In genomic region chr1:154441241-154441888, GRCh38 we compare ENCODE assay signal across 15 cellular contexts. TPM values are rescaled to one million over a fixed set of nuclear protein-coding genes. Genes with fewer than 3 reads are reported as not detected.
DNase-seq lines count a peak whose midpoint lies in the region; ATAC-seq, FAIRE-seq and TF ChIP-seq lines count a peak whose summit lies in the region.
"Had no signal": no experiment of that assay in that cellular context is flagged by ENCODE, and none has a peak within 500 bp of the region (broad histone marks: within the 10 kb centered on the region; RNA-seq: fewer than 3 reads in every experiment).

No MANE protein-coding gene starts in this region.

- WGBS in H1 (ENCODE audit: extremely low coverage in 1 of 2, insufficient coverage in 1 of 2, insufficient read length in 1 of 2, insufficient replicate concordance in 2 of 2, low coverage in 1 of 2, low lambda C conversion rate in 2 of 2, missing lambda C conversion rate in 1 of 2), 2 experiments: 78% methylated on average over 8 of the region's 8 CpGs; no CpG with 5 or more reads in 1 of the 2 experiments
- WGBS in HepG2 (ENCODE audit: low lambda C conversion rate): 92% methylated on average over 8 of the region's 8 CpGs

- no TSS peak for BruUV-seq in HepG2 (replicated peaks; lab: Mats Ljungman, UMichigan)

- no peak overlapping the region for H3K56ac ChIP-seq in H1 (replicated peaks; ENCODE audit: insufficient read length, low read depth, low read length)

- no peaks in the 10 kb centered on the region for H3K36me3 ChIP-seq in HUES48 (ENCODE audit: control insufficient read depth, insufficient read depth, low read length)
- no peaks in the 10 kb centered on the region for H3K36me3 ChIP-seq in H1 (ENCODE audit: control insufficient read depth in 2 of 4, insufficient read depth in 4 of 4, low read length in 3 of 4)
- peaks cover 0 to 76% of the 10 kb centered on the region in 2 donors for H3K36me3 ChIP-seq in gastrocnemius medialis
- no peaks in the 10 kb centered on the region; a peak in 1 of 5 replicates for H3K36me3 ChIP-seq in HepG2 (replicated peaks in 1 of 2; ENCODE audit: control insufficient read depth in 1 of 2, insufficient read depth in 2 of 2, low read length in 2 of 2)

- DNase-seq in activated T-cell treated with anti-CD3 and anti-CD28 coated beads, Interleukin-2, amount 50 U/mL, for 24 hours: no peak
- no peak for DNase-seq in activated T-cell treated with anti-CD3 and anti-CD28 coated beads, Interleukin-2, amount 50 U/mL, for 1 hour
- DNase-seq in H1 (ENCODE audit: low read depth in 1 of 2, low spot score in 2 of 2) (no peak), gastrocnemius medialis (no peak), T-helper 1 cell (no peak), HepG2 (ENCODE audit: low spot score) (no peak), iPS-NIHi7 (ENCODE audit: extremely low spot score) (no peak)
- DNase-seq: DMS 273 treated with DMSO at 0.1 percent for 48 hours; NCI-H2081 treated with DMSO at 0.1 percent for 48 hours; NCI-H82; psoas muscle; stimulated activated CD4-positive, alpha-beta T cell treated with anti-CD3 and anti-CD28 coated beads, Interleukin-15, amount 100 ng/mL, for 24 hours had no signal

- H3K27ac Mint-ChIP-seq in activated T-cell treated with anti-CD3 and anti-CD28 coated beads, Interleukin-2, amount 50 U/mL, for 24 hours: peak overlapping the region; percentile 98

- H4K8ac ChIP-seq in H1 (ENCODE audit: extremely low read depth, insufficient read depth, low read length): no peak overlapping the region

- CTCF ChIA-PET in H1 (lab: Charles Lee; ENCODE audit: partially characterized antibody) (interaction anchor here (0.7 to 3.2 kb wide), 15 partner anchors 8 to 150 kb away, joined by 3 to 27 read pairs (median 5); no protein-coding TSS in a partner anchor), HepG2 (lab: Yijun Ruan, JAX; ENCODE audit: low intra/inter-chr PET ratio, low total read pairs) (interaction anchor here (1.6 kb wide), 1 partner anchor 115 kb away, joined by 4 read pairs; no protein-coding TSS in a partner anchor)

- H4K20me1 ChIP-seq in H1 (replicated peaks in 1 of 2; ENCODE audit: control insufficient read depth in 1 of 2, insufficient read depth in 2 of 2, low read length in 2 of 2): no peaks in the 10 kb centered on the region
- H4K20me1 ChIP-seq in HepG2 (ENCODE audit: insufficient read depth, low read length): no peaks in the 10 kb centered on the region

- no peak for TF ChIP-seq EP300 in H1 (IDR thresholded peaks at IDR 0.05; ENCODE audit: borderline replicate concordance in 1 of 2, low read depth in 2 of 2, low read length in 2 of 2)
- TF ChIP-seq EP300 in HepG2 (IDR thresholded peaks at IDR 0.05; ENCODE audit: low read depth in 2 of 2, low read length in 2 of 2): no peak
- no peak for TF ChIP-seq EP300 in HepG2 (CRISPR knock-in tag; IDR thresholded peaks at IDR 0.05; ENCODE audit: borderline replicate concordance)

- H3K9ac ChIP-seq in HUES48 (ENCODE audit: low read depth, low read length) (no peak overlapping the region), H1 (replicated peaks in 1 of 4; ENCODE audit: extremely low read depth in 1 of 4, low read depth in 3 of 4, low read length in 3 of 4) (no peak overlapping the region), HepG2 (ENCODE audit: insufficient read depth, low read depth, low read length) (no peak overlapping the region)

- no peak overlapping the region for H4K5ac ChIP-seq in H1 (ENCODE audit: insufficient read length, low read depth, low read length)

- H2BK120ac ChIP-seq in H1 (replicated peaks; ENCODE audit: low read depth, low read length): no peak overlapping the region

- ATAC-seq in gastrocnemius medialis (no peak), HepG2 (no peak)
- ATAC-seq: psoas muscle had no signal

- no peak overlapping the region for H2AK5ac ChIP-seq in H1 (ENCODE audit: low read depth, low read length)

- FAIRE-seq in H1 (lab: Jason Lieb, UNC) (no peak), HepG2 (lab: Jason Lieb, UNC) (no peak)
- FAIRE-seq: keratinocyte had no signal

- in situ Hi-C loops in gastrocnemius medialis (cut with MboI; ENCODE audit: low sequenced_read_pairs in 4 of 4) (no loop called here), HepG2 (cut with HindIII; ENCODE audit: extremely low pct_ligation_motif_present, low pct_unique_long_range_greater_than_20kb) (no loop called here)

- POLR2A ChIA-PET in H1 (lab: Charles Lee; ENCODE audit: partially characterized antibody) (interaction anchor here (1.1 kb wide), 1 partner anchor 91 kb away, joined by 3 read pairs; no protein-coding TSS in a partner anchor), HepG2 (lab: Yijun Ruan, JAX) (no interaction called here)

- H3K27me3 ChIP-seq in HUES48 (ENCODE audit: control insufficient read depth, insufficient read depth, low read length): no peaks in the 10 kb centered on the region
- no peaks in the 10 kb centered on the region; a peak in 1 of 7 replicates for H3K27me3 ChIP-seq in H1 (replicated peaks in 1 of 4; ENCODE audit: control insufficient read depth in 3 of 4, extremely low read depth in 1 of 4, insufficient read depth in 3 of 4, low read length in 3 of 4)
- no peaks in the 10 kb centered on the region for H3K27me3 ChIP-seq in gastrocnemius medialis
- H3K27me3 ChIP-seq in HepG2 (ENCODE audit: control insufficient read depth in 1 of 2, insufficient read depth in 2 of 2, low read length in 2 of 2): no peaks in the 10 kb centered on the region

- no peak overlapping the region for H2AFZ ChIP-seq in H1 (ENCODE audit: low read length)
- no peak overlapping the region for H2AFZ ChIP-seq in HepG2 (ENCODE audit: low read length)

- H3K79me2 ChIP-seq in H1 (ENCODE audit: control insufficient read depth in 1 of 2, insufficient read depth in 2 of 2, low read length in 2 of 2): no peaks in the 10 kb centered on the region
- H3K79me2 ChIP-seq in HepG2 (ENCODE audit: insufficient read depth, low read length): no peaks in the 10 kb centered on the region

- no peak for TF ChIP-seq CTCF in H1 (IDR thresholded peaks at IDR 0.05; ENCODE audit: control extremely low read depth in 1 of 3, insufficient read depth in 1 of 3, low read depth in 1 of 3, low read length in 3 of 3)
- no peak for TF ChIP-seq CTCF in gastrocnemius medialis (IDR thresholded peaks at IDR 0.05 in 4 of 5, conservative IDR thresholded peaks at IDR 0.05 in 1 of 5)
- TF ChIP-seq CTCF in HepG2 (CRISPR knock-in tag; IDR thresholded peaks at IDR 0.05): no peak

- intact Hi-C loops in gastrocnemius medialis (cut with DNase I; ENCODE audit: low total_unique reads) (loop anchor here (5.0 kb wide), 2 partner anchors 94 to 114 kb away; partner anchors contain the start of gene ATP8B2), HepG2 (cut with micrococcal nuclease; ENCODE audit: unreplicated experiment) (loop anchor here (10.0 kb wide), 1 partner anchor 87 kb away; no protein-coding TSS in a partner anchor)

- H3K36me3 Mint-ChIP-seq in activated T-cell treated with anti-CD3 and anti-CD28 coated beads, Interleukin-2, amount 50 U/mL, for 24 hours (ENCODE audit: low read depth): peaks cover 45% of the 10 kb centered on the region

- H3K27ac ChIP-seq in HUES48 (ENCODE audit: low read depth, low read length): peak overlapping the region; percentile 64
- H3K27ac ChIP-seq in H1 (ENCODE audit: low read depth, low read length): no peak overlapping the region
- H3K27ac ChIP-seq in gastrocnemius medialis: peak overlapping the region in 3 of 4 donors; percentile 57 to 76 (median 76)
- no peak overlapping the region for H3K27ac ChIP-seq in HepG2 (ENCODE audit: extremely low read length, insufficient read depth, low read length)
- H3K27ac ChIP-seq: coronary artery, psoas muscle had no signal

- H2BK15ac ChIP-seq in H1 (ENCODE audit: low read length): no peak overlapping the region

- no peak overlapping the region for H3K4me3 Mint-ChIP-seq in activated T-cell treated with anti-CD3 and anti-CD28 coated beads, Interleukin-2, amount 50 U/mL, for 24 hours

- H3K27me3 Mint-ChIP-seq in activated T-cell treated with anti-CD3 and anti-CD28 coated beads, Interleukin-2, amount 50 U/mL, for 24 hours: no peaks in the 10 kb centered on the region

- H4K91ac ChIP-seq in H1 (replicated peaks; ENCODE audit: insufficient read length, low read length): no peak overlapping the region

- H3K4me3 ChIP-seq in HUES48 (ENCODE audit: low read depth, low read length): no peak overlapping the region
- H3K4me3 ChIP-seq in H1 (ENCODE audit: extremely low read depth in 1 of 4, insufficient read depth in 2 of 4, low read depth in 3 of 4, low read length in 4 of 4): no peak overlapping the region
- no peak overlapping the region for H3K4me3 ChIP-seq in gastrocnemius medialis
- no peak overlapping the region for H3K4me3 ChIP-seq in HepG2 (replicated peaks in 1 of 3; ENCODE audit: insufficient read depth in 1 of 3, low read depth in 2 of 3, low read length in 3 of 3)
- H3K4me3 ChIP-seq: coronary artery, psoas muscle had no signal

- H3K4me1 ChIP-seq in HUES48 (ENCODE audit: control insufficient read depth, insufficient read depth, low read length) (no peaks in the 10 kb centered on the region), H1 (replicated peaks in 1 of 4; ENCODE audit: control insufficient read depth in 3 of 4, insufficient read depth in 4 of 4, low read length in 3 of 4) (peaks cover 0 to 4% (median 0%) of the 10 kb centered on the region in 4 experiments; a peak in 2 of 7 replicates), gastrocnemius medialis (peaks cover 10% of the 10 kb centered on the region in 2 donors), HepG2 (ENCODE audit: insufficient read depth, low read length) (peaks cover 19% of the 10 kb centered on the region)

- H3K18ac ChIP-seq in H1 (ENCODE audit: extremely low read depth, low read length): no peak overlapping the region

- H3K4me2 ChIP-seq in H1 (ENCODE audit: insufficient read depth in 1 of 2, low read depth in 2 of 2, low read length in 2 of 2): no peak overlapping the region
- no peak overlapping the region for H3K4me2 ChIP-seq in HepG2 (ENCODE audit: low read depth, low read length)

- H3K23ac ChIP-seq in H1 (ENCODE audit: insufficient read length): no peak overlapping the region

- no peak for TF ChIP-seq RAD21 in H1 (IDR thresholded peaks at IDR 0.05 in 1 of 2, conservative IDR thresholded peaks at IDR 0.05 in 1 of 2; ENCODE audit: low read depth in 2 of 2, low read length in 2 of 2)
- TF ChIP-seq RAD21 in HepG2 (CRISPR knock-in tag; IDR thresholded peaks at IDR 0.05): no peak

- H3K4me1 Mint-ChIP-seq in activated T-cell treated with anti-CD3 and anti-CD28 coated beads, Interleukin-2, amount 50 U/mL, for 24 hours (ENCODE audit: low read depth): peaks cover 76% of the 10 kb centered on the region

- H3K79me1 ChIP-seq in H1 (ENCODE audit: low read depth, low read length): no peaks in the 10 kb centered on the region

- H3K9me3 Mint-ChIP-seq in activated T-cell treated with anti-CD3 and anti-CD28 coated beads, Interleukin-2, amount 50 U/mL, for 24 hours: no peaks in the 10 kb centered on the region

- H3K14ac ChIP-seq in H1 (ENCODE audit: insufficient read length): no peak overlapping the region

- peaks cover 4% of the 10 kb centered on the region; the same call in 1 of the 2 replicates for H3K23me2 ChIP-seq in H1 (ENCODE audit: low read depth, low read length)

- no peaks in the 10 kb centered on the region for H3K9me3 ChIP-seq in HUES48 (ENCODE audit: control insufficient read depth, insufficient read depth, low read length)
- H3K9me3 ChIP-seq in H1 (ENCODE audit: insufficient read depth in 2 of 2, low read depth in 1 of 2, low read length in 1 of 2): no peaks in the 10 kb centered on the region
- H3K9me3 ChIP-seq in gastrocnemius medialis: no peaks in the 10 kb centered on the region
- no peaks in the 10 kb centered on the region for H3K9me3 ChIP-seq in HepG2 (ENCODE audit: low read length)
- H3K9me3 ChIP-seq: psoas muscle had no signal

- TF ChIP-seq POLR2A in H1 (IDR thresholded peaks at IDR 0.05; ENCODE audit: control extremely low read depth in 1 of 2, low read depth in 2 of 2, low read length in 2 of 2): no peak
- no peak for TF ChIP-seq POLR2A in gastrocnemius medialis (IDR thresholded peaks at IDR 0.05)
- TF ChIP-seq POLR2A in HepG2 (IDR thresholded peaks at IDR 0.05; ENCODE audit: insufficient read depth in 1 of 2, low read depth in 2 of 2, low read length in 2 of 2): no peak

- no peak overlapping the region for H3K4ac ChIP-seq in H1 (replicated peaks; ENCODE audit: insufficient read length, low read depth, low read length)

- no peak overlapping the region for H2BK20ac ChIP-seq in H1 (ENCODE audit: low read length)

- 0 out of 2 replicates have a peak overlapping the region, but pooled peaks have one; percentile 60 for H2BK5ac ChIP-seq in H1 (ENCODE audit: low read depth, low read length)

- H2BK12ac ChIP-seq in H1 (ENCODE audit: low read depth, low read length): peak overlapping the region; percentile 75; the same call in 1 of the 2 replicates

RNA-seq across cellular contexts. Expression of gene IL6R, which starts 36.2 kb away (rescaled TPM):
- total RNA-seq in H1 (2021; fragmentation: NEBNext Ultra II Directional; extraction: Animal tissue kit (Norgen Biotek cat#: 25700)): 2.6 and 3.0 TPM in 2 replicates
- polyA plus RNA-seq in H1 (2011; rRNA removed) (2.3 and 3.3 TPM in 2 replicates), HepG2 (2011; rRNA removed) (24.5 and 30.5 TPM in 2 replicates)
- 2.9 TPM for polyA plus RNA-seq in H1 (2011; cell fraction: cytosol; rRNA removed)
- polyA plus RNA-seq in H1 (2011; cell fraction: nucleus; rRNA removed): 4.2 TPM
- polyA plus RNA-seq in H1 (2012, experiment 1 of 2): 0.92 to 2.0 TPM (median 1.8 TPM) in 4 replicates
- 0.37 TPM for polyA plus RNA-seq in H1 (2012, experiment 2 of 2)
- 4.6 TPM for polyA plus RNA-seq in H1 (2013, experiment 1 of 2)
- 5.9 TPM for polyA plus RNA-seq in H1 (2013, experiment 2 of 2)
- 3.5 and 3.8 TPM in 2 replicates for polyA minus RNA-seq in H1 (2011; rRNA and poly(A)+ RNA removed)
- 1.3 TPM for polyA minus RNA-seq in H1 (2011; cell fraction: cytosol; rRNA and poly(A)+ RNA removed)
- 4.1 TPM for polyA minus RNA-seq in H1 (2011; cell fraction: nucleus; rRNA and poly(A)+ RNA removed)
- total RNA-seq in gastrocnemius medialis (100 to 1,000 TPM; 271 to 435 (median 367) TPM), HepG2 (2016; rRNA removed; fragmentation: Illumina TruSeq; extraction: Trizol) (3.5 and 5.0 TPM in 2 replicates)
- 0.71 and 0.91 TPM in 2 replicates for total RNA-seq in HepG2 (2016; cell fraction: cytosol; rRNA removed; fragmentation: Illumina TruSeq; extraction: Trizol; ENCODE audit: low read depth)
- 1.9 and 4.6 TPM in 2 replicates for total RNA-seq in HepG2 (2016; cell fraction: insoluble cytoplasmic fraction; rRNA removed; fragmentation: Illumina TruSeq; extraction: Trizol)
- 1.2 and 1.3 TPM in 2 replicates for total RNA-seq in HepG2 (2016; cell fraction: membrane; rRNA removed; fragmentation: Illumina TruSeq; extraction: Trizol)
- 3.7 and 4.0 TPM in 2 replicates for total RNA-seq in HepG2 (2016; cell fraction: nucleus; rRNA removed; fragmentation: Illumina TruSeq; extraction: Trizol)
- polyA plus RNA-seq in HepG2 (2011; cell fraction: cytosol; rRNA removed): 15.2 and 20.2 TPM in 2 replicates
- 15.9 and 16.7 TPM in 2 replicates for polyA plus RNA-seq in HepG2 (2011; cell fraction: nucleus; rRNA removed)
- 13.7 and 18.5 TPM in 2 replicates for polyA plus RNA-seq in HepG2 (2012)
- 0.28 and 0.32 TPM in 2 replicates for polyA plus RNA-seq in HepG2 (2016; cell fraction: cytosol; fragmentation: Illumina TruSeq; extraction: Trizol; ENCODE audit: low read depth)
- polyA plus RNA-seq in HepG2 (2016; cell fraction: insoluble cytoplasmic fraction; fragmentation: Illumina TruSeq; extraction: Trizol; ENCODE audit: low read depth): 1.4 and 2.1 TPM in 2 replicates
- 0.60 and 0.65 TPM in 2 replicates for polyA plus RNA-seq in HepG2 (2016; cell fraction: membrane; fragmentation: Illumina TruSeq; extraction: Trizol; ENCODE audit: low read depth)
- polyA plus RNA-seq in HepG2 (2016; cell fraction: nucleus; fragmentation: Illumina TruSeq; extraction: Trizol; ENCODE audit: insufficient read depth, low read depth): 4.0 and 4.9 TPM in 2 replicates
- polyA minus RNA-seq in HepG2 (2011; rRNA and poly(A)+ RNA removed; ENCODE audit: low replicate concordance): 13.3 and 63.4 TPM in 2 replicates
- polyA minus RNA-seq in HepG2 (2011; cell fraction: cytosol; rRNA and poly(A)+ RNA removed): 10.3 and 13.7 TPM in 2 replicates
- polyA minus RNA-seq in HepG2 (2011; cell fraction: nucleus; rRNA and poly(A)+ RNA removed): 13.4 and 13.8 TPM in 2 replicates

Comparison
In these comparisons a context has a peak if more than half of its experiments do, and no peak if none do; other contexts are left out.
1. H3K27ac ChIP-seq: peak in HUES48 (single experiment) and gastrocnemius medialis (3 of 4); none in H1 (single experiment) and HepG2 (single experiment).
2. RNA of gene IL6R, which starts 36.2 kb away (total RNA-seq): 271 to 435 TPM in gastrocnemius medialis; 0.71 to 5.0 TPM in HepG2 and 2.6 to 3.0 TPM in H1; every median in the first group is over 10 times any median in the second.